Comparison of ENCODE assay signal across 16 cellular contexts in genomic region chr21:31278511-31279155, GRCh38.
"Had no signal": no experiment of that assay in that cellular context is flagged by ENCODE, and none has a peak within 500 bp of the region (broad histone marks: within the 10 kb centered on the region; RNA-seq: fewer than 3 reads in every experiment).

No MANE protein-coding gene starts in this region.

- ATAC-seq: activated CD8-positive, alpha-beta T cell treated with anti-CD3 and anti-CD28 coated beads for 36 hours; effector memory CD8-positive, alpha-beta T cell; left ventricle myocardium superior had no signal

- H3K27ac ChIP-seq: breast epithelium, thyroid gland had no signal

- H3K27me3 ChIP-seq: breast epithelium, thyroid gland had no signal

- H3K36me3 ChIP-seq: breast epithelium, thyroid gland had no signal

- H3K4me1 ChIP-seq: breast epithelium had no signal

- H3K9me3 ChIP-seq: breast epithelium, thyroid gland had no signal

- DNase-seq: activated CD4-positive, alpha-beta T cell treated with anti-CD3 and anti-CD28 coated beads, Interleukin-2, amount 10 ng/mL, durations not matched to agents 24 days and 14 days; activated CD8-positive, alpha-beta T cell treated with anti-CD3 and anti-CD28 coated beads for 36 hours; activated naive CD4-positive, alpha-beta T cell treated with Interleukin-2 at 50 U/mL for 16 hours; activated naive CD8-positive, alpha-beta T cell treated with anti-CD3 and anti-CD28 coated beads, Interleukin-2, amount 10 ng/mL, durations not matched to agents 7 days and 5 days; activated T-cell treated with anti-CD3 and anti-CD28 coated beads, Interleukin-2, amount 50 U/mL, for 1 hour; effector memory CD8-positive, alpha-beta T cell; immature natural killer cell; left ventricle myocardium superior; occipital lobe; stimulated activated CD4-positive, alpha-beta T cell treated with anti-CD3 and anti-CD28 coated beads, Interleukin-12 subunit alpha, Interleukin-12 subunit beta, amount 100 ng/mL, for 4 hours; stimulated activated CD4-positive, alpha-beta T cell treated with anti-CD3 and anti-CD28 coated beads, Interleukin-1b, Interleukin-23, amount 100 ng/mL, for 48 hours; stimulated activated naive CD4-positive, alpha-beta T cell treated with Interleukin-2 at 50 U/mL for 16 hours; T-helper 1 cell; T-helper 9 cell; thyroid gland had no signal

- H3K4me3 ChIP-seq: breast epithelium, thyroid gland had no signal
